18 cellular contexts compared by ENCODE assay signal in the genomic region with DNA sequence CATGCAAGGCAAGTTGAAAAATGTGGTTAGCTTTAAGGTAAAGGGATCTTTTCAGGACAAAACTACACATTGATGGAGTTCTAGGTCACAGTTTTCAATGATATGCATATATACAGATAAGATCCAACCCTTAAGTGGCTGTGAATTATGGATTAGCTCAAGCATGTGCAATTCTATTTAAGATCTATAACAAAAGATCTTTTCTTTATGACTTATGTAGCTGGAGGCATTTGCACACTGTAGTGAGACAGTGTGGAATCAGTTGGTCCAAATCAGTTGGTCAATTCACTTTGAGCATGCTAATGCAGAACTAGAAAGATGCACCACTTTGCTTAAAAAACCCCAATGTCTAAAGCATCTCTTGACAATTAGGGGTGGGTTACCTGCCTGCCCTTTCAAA.
"Had no signal": no experiment of that assay in that cellular context is flagged by ENCODE, and none has a peak within 500 bp of the region (broad histone marks: within the 10 kb centered on the region; RNA-seq: fewer than 3 reads in every experiment).

No MANE protein-coding gene starts in this region.

- H3K9me3 Mint-ChIP-seq: activated naive CD4-positive, alpha-beta T cell treated with anti-CD3 and anti-CD28 coated beads, Interleukin-2, amount 10 ng/mL, durations not matched to agents 7 days and 5 days; naive thymus-derived CD8-positive, alpha-beta T cell had no signal

- H3K27ac Mint-ChIP-seq: activated naive CD4-positive, alpha-beta T cell treated with anti-CD3 and anti-CD28 coated beads, Interleukin-2, amount 10 ng/mL, durations not matched to agents 7 days and 5 days; naive thymus-derived CD8-positive, alpha-beta T cell had no signal

- DNase-seq: activated CD4-positive, CD25-positive, alpha-beta regulatory T cell treated with anti-CD3 and anti-CD28 coated beads, Interleukin-2, amount 50 U/mL, for 72 hours; activated CD8-positive, alpha-beta memory T cell treated with anti-CD3 and anti-CD28 coated beads for 24 hours; activated CD8-positive, alpha-beta memory T cell treated with anti-CD3 and anti-CD28 coated beads, Interleukin-2, amount 50 U/mL, for 48 hours; activated effector memory CD4-positive, alpha-beta T cell treated with Interleukin-2 at 50 U/mL for 16 hours; activated naive CD4-positive, alpha-beta T cell treated with anti-CD3 and anti-CD28 coated beads, Interleukin-2, amount 10 ng/mL, durations not matched to agents 7 days and 5 days; activated T-cell treated with anti-CD3 and anti-CD28 coated beads, Interleukin-2, amount 50 U/mL, for 48 hours; aorta; cortex of kidney; erythroblast; foreskin melanocyte; kidney; left lung; mesendoderm; naive thymus-derived CD8-positive, alpha-beta T cell; stimulated activated CD4-positive, alpha-beta T cell treated with anti-CD3 and anti-CD28 coated beads, Interleukin-2, amount 100 ng/mL, for 24 hours; stomach; T1000; thyroid gland had no signal

- ATAC-seq: left lung; naive thymus-derived CD8-positive, alpha-beta T cell had no signal

- H3K9me3 ChIP-seq: left lung, stomach, thyroid gland had no signal

- H3K4me3 Mint-ChIP-seq: activated naive CD4-positive, alpha-beta T cell treated with anti-CD3 and anti-CD28 coated beads, Interleukin-2, amount 10 ng/mL, durations not matched to agents 7 days and 5 days; naive thymus-derived CD8-positive, alpha-beta T cell had no signal

- H3K4me1 Mint-ChIP-seq: activated naive CD4-positive, alpha-beta T cell treated with anti-CD3 and anti-CD28 coated beads, Interleukin-2, amount 10 ng/mL, durations not matched to agents 7 days and 5 days had no signal

- H3K27me3 ChIP-seq: left lung, stomach, thyroid gland had no signal

- H3K36me3 ChIP-seq: left lung, stomach, thyroid gland had no signal

- H3K36me3 Mint-ChIP-seq: activated naive CD4-positive, alpha-beta T cell treated with anti-CD3 and anti-CD28 coated beads, Interleukin-2, amount 10 ng/mL, durations not matched to agents 7 days and 5 days; naive thymus-derived CD8-positive, alpha-beta T cell had no signal

- H3K4me3 ChIP-seq: left lung, stomach, thyroid gland had no signal
